15 cellular contexts compared by ENCODE assay signal in the genomic region with DNA sequence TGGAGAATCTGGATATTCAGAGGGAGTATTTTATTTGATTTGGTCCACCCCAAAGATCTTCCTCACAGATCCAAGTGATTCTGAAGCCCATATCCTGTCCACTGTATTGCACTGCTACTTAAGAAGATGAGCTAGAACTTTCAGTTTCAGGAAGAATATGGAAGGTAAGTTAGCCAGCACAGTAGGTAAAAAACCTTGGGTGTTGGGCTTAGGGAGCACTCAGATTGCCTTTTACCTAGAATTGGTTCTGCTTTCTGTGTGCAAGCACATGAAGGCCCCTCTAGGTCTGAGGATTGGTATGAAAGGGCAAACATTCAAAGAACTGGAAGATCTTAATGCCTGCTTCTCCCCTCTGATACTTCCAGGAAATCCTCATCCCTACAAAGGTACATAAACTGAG.
DNase-seq lines count a peak whose midpoint lies in the region; ATAC-seq and TF ChIP-seq lines count a peak whose summit lies in the region.
"Had no signal": no experiment of that assay in that cellular context is flagged by ENCODE, and none has a peak within 500 bp of the region (broad histone marks: within the 10 kb centered on the region; RNA-seq: fewer than 3 reads in every experiment).

No MANE protein-coding gene starts in this region.

- H3K9me3 Mint-ChIP-seq in memory B cell (no peaks in the 10 kb centered on the region), glutamatergic neuron (ENCODE audit: unreplicated experiment) (no peaks in the 10 kb centered on the region)
- H3K9me3 Mint-ChIP-seq: CD8-positive, alpha-beta T cell; IgD-negative memory B cell had no signal

- no peak overlapping the region for H3K4me3 Mint-ChIP-seq in memory B cell
- H3K4me3 Mint-ChIP-seq in glutamatergic neuron (ENCODE audit: unreplicated experiment) = no peak overlapping the region
- H3K4me3 Mint-ChIP-seq: B cell; CD8-positive, alpha-beta T cell; IgD-negative memory B cell had no signal

- no peak overlapping the region for H3K27ac Mint-ChIP-seq in memory B cell
- H3K27ac Mint-ChIP-seq in glutamatergic neuron (ENCODE audit: unreplicated experiment) = no peak overlapping the region
- H3K27ac Mint-ChIP-seq: B cell; CD8-positive, alpha-beta T cell; IgD-negative memory B cell had no signal

- H4K20me1 ChIP-seq in MM.1S (ENCODE audit: insufficient read depth, low read length) = no peaks in the 10 kb centered on the region
- H4K20me1 ChIP-seq: BLaER1 treated with 17β-estradiol and CSF1 and Interleukin-3, amounts not matched to agents 10 nM and 100 nM had no signal

- H3K9ac ChIP-seq in MM.1S (ENCODE audit: low read length) = no peak overlapping the region
- H3K9ac ChIP-seq: BLaER1 treated with 17β-estradiol and CSF1 and Interleukin-3, amounts not matched to agents 10 nM and 100 nM; GM23248 had no signal

- H3K36me3 ChIP-seq in MM.1S (replicated peaks; ENCODE audit: insufficient read depth, low read length) (no peaks in the 10 kb centered on the region), left lung (no peaks in the 10 kb centered on the region)
- H3K36me3 ChIP-seq: BLaER1 treated with 17β-estradiol and CSF1 and Interleukin-3, amounts not matched to agents 10 nM and 100 nM had no signal

- H3K9me2 ChIP-seq in MM.1S (replicated peaks; ENCODE audit: insufficient read depth, low read length) = no peaks in the 10 kb centered on the region

- no peaks in the 10 kb centered on the region for H3F3A ChIP-seq in MM.1S (ENCODE audit: insufficient read depth, low read length)

- H2AFZ ChIP-seq in MM.1S (ENCODE audit: low read length) = no peak overlapping the region
- H2AFZ ChIP-seq: GM23248 had no signal

- TF ChIP-seq CTCF in MM.1S (IDR thresholded peaks at IDR 0.05; ENCODE audit: low read length) = no peak
- TF ChIP-seq CTCF in glutamatergic neuron (IDR thresholded peaks at IDR 0.05; ENCODE audit: partially characterized antibody, unreplicated experiment) = no peak
- no peak for TF ChIP-seq CTCF in left lung (IDR thresholded peaks at IDR 0.05)

- intact Hi-C loops in left lung (cut with DNase I) = no loop called here

- H3K79me2 ChIP-seq in MM.1S (ENCODE audit: low read length) = no peaks in the 10 kb centered on the region

- H3K27ac ChIP-seq in MM.1S (ENCODE audit: low read length) = no peak overlapping the region
- H3K27ac ChIP-seq in left lung = no peak overlapping the region
- H3K27ac ChIP-seq: BLaER1 treated with 17β-estradiol and CSF1 and Interleukin-3, amounts not matched to agents 10 nM and 100 nM; GM23248 had no signal

- H3K36me3 Mint-ChIP-seq in memory B cell (no peaks in the 10 kb centered on the region), glutamatergic neuron (ENCODE audit: unreplicated experiment) (no peaks in the 10 kb centered on the region)
- H3K36me3 Mint-ChIP-seq: CD8-positive, alpha-beta T cell had no signal

- H3K4me3 ChIP-seq in MM.1S (ENCODE audit: low read length) (no peak overlapping the region), left lung (no peak overlapping the region)
- H3K4me3 ChIP-seq: BLaER1 treated with 17β-estradiol and CSF1 and Interleukin-3, amounts not matched to agents 10 nM and 100 nM; GM23248 had no signal

- H3K4me1 ChIP-seq in MM.1S (ENCODE audit: low read length) = no peaks in the 10 kb centered on the region
- H3K4me1 ChIP-seq in left lung = no peaks in the 10 kb centered on the region
- H3K4me1 ChIP-seq: BLaER1 treated with 17β-estradiol and CSF1 and Interleukin-3, amounts not matched to agents 10 nM and 100 nM had no signal

- ATAC-seq in GM19395 (IDR thresholded peaks at IDR 0.05; ENCODE audit: unreplicated experiment) = peak; percentile 52
- peak; percentile 22 for ATAC-seq in memory B cell (ENCODE audit: low read depth)
- no peak for ATAC-seq in left lung
- ATAC-seq: CD8-positive, alpha-beta T cell had no signal

- no peak overlapping the region for H3K4me2 ChIP-seq in MM.1S (ENCODE audit: low read depth, low read length)
- H3K4me2 ChIP-seq: BLaER1 treated with 17β-estradiol and CSF1 and Interleukin-3, amounts not matched to agents 10 nM and 100 nM had no signal

- H3K27me3 Mint-ChIP-seq in memory B cell (no peaks in the 10 kb centered on the region), glutamatergic neuron (ENCODE audit: unreplicated experiment) (peaks cover 2% of the 10 kb centered on the region)
- H3K27me3 Mint-ChIP-seq: B cell had no signal

- DNase-seq in MM.1S = peak; percentile 30
- DNase-seq in memory B cell (ENCODE audit: low spot score in 2 of 2) = no peak
- DNase-seq in glutamatergic neuron = no peak
- DNase-seq in left lung = no peak
- no peak for DNase-seq in stimulated activated naive CD4-positive, alpha-beta T cell treated with Interleukin-2 at 50 U/mL for 16 hours (lab: John Stamatoyannopoulos, UW)
- DNase-seq: Calu3; CD8-positive, alpha-beta T cell; DMS79 treated with DMSO at 0.1 percent for 48 hours; GM23248; HCEC 1CT; KG1 had no signal

- H3K9me3 ChIP-seq in MM.1S (replicated peaks; ENCODE audit: insufficient read depth, low read length) (no peaks in the 10 kb centered on the region), left lung (no peaks in the 10 kb centered on the region)
- H3K9me3 ChIP-seq: BLaER1 treated with 17β-estradiol and CSF1 and Interleukin-3, amounts not matched to agents 10 nM and 100 nM had no signal

- H3K4me1 Mint-ChIP-seq in memory B cell (no peaks in the 10 kb centered on the region), glutamatergic neuron (ENCODE audit: low read depth, unreplicated experiment) (peaks cover 2% of the 10 kb centered on the region)
- H3K4me1 Mint-ChIP-seq: B cell had no signal

- H3K27me3 ChIP-seq in MM.1S (replicated peaks; ENCODE audit: insufficient read depth, low read length) = no peaks in the 10 kb centered on the region
- no peaks in the 10 kb centered on the region for H3K27me3 ChIP-seq in left lung
- H3K27me3 ChIP-seq: BLaER1 treated with 17β-estradiol and CSF1 and Interleukin-3, amounts not matched to agents 10 nM and 100 nM had no signal
